In the genomic region with DNA sequence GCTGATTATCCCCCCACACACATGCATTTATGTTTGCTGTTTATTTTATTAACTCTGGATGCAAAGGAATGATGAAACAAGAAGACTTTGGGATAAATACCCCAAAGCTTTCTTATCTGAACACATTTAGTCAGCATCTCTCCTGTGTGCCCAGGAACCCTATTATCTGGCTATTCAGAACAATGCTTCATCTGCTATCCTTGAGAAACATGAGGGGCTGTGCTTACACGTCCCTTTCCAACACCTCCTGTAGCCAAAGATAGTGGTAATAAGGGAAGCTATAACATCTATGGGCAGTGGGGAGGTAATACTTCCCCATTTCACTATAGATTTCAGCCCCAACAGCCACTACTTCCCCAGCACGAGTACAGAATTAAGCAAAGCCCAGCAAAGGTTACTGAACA, we compare ENCODE assay signal across 14 cellular contexts.
DNase-seq lines count a peak whose midpoint lies in the region; ATAC-seq and TF ChIP-seq lines count a peak whose summit lies in the region.
"Had no signal": no experiment of that assay in that cellular context is flagged by ENCODE, and none has a peak within 500 bp of the region (broad histone marks: within the 10 kb centered on the region; RNA-seq: fewer than 3 reads in every experiment).

No MANE protein-coding gene starts in this region.

- peak; percentile 77 for ATAC-seq in GM21423 (IDR thresholded peaks at IDR 0.05; ENCODE audit: unreplicated experiment)
- ATAC-seq in HG03135 (IDR thresholded peaks at IDR 0.05; ENCODE audit: unreplicated experiment) = peak; percentile 76
- ATAC-seq in HG02763 (IDR thresholded peaks at IDR 0.05; ENCODE audit: unreplicated experiment) = no peak

- no peak overlapping the region for H3K4me3 ChIP-seq in GM12865 (ENCODE audit: low read depth, low read length)
- H3K4me3 ChIP-seq: adrenal gland, left ventricle myocardium inferior had no signal

- DNase-seq in GM12865 (ENCODE audit: low read depth) = peak; percentile 20
- DNase-seq in SKM-1 treated with dmso at 0.1 percent for 144 hours (lab: John Stamatoyannopoulos, UW; ENCODE audit: unreplicated experiment) = peak; percentile 88
- DNase-seq in AG20443 (ENCODE audit: low spot score) = no peak
- DNase-seq in HUDEP-2 (lab: John Stamatoyannopoulos, UW; ENCODE audit: unreplicated experiment in 76 of 76) = no peak
- no peak for DNase-seq in anterior cingulate cortex (lab: John Stamatoyannopoulos, UW)
- DNase-seq: adrenal gland; DND-41; NCI-H1436 treated with DMSO at 0.1 percent for 48 hours; stimulated activated naive CD4-positive, alpha-beta T cell treated with Interleukin-2 at 50 U/mL for 16 hours; T-helper 9 cell had no signal

- TF ChIP-seq CTCF in GM12865 (IDR thresholded peaks at IDR 0.05; ENCODE audit: insufficient read depth, low read depth, low read length, missing control alignments) = no peak

Comparison
In these comparisons a context has a peak if more than half of its experiments do, and no peak if none do; other contexts are left out.
1. DNase-seq: peak in GM12865 (single experiment) and SKM-1 treated with dmso at 0.1 percent for 144 hours (single experiment); none in AG20443 (single experiment), HUDEP-2 (0 of 76) and anterior cingulate cortex (0 of 58).